9 cellular contexts compared by ENCODE assay signal in the genomic region with DNA sequence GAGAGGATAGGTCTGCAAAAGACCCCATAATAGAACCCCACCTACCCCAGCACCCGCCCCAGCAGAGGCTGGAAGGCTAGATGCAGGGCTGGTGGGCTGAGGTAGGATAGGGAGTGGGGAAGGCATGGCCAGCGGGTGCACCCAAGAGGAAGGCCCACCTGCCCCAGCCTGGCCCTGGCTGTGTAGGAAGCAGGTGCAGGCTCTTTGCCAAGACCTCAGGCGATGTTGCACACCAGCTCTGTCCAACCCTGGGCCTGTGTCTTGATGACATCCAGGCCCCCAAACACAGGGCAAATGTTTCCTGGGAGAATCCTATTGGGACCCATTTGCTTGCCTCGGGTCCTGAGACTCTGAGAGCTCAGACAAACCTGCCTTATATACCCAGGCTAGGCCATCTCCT.
DNase-seq lines count a peak whose midpoint lies in the region; ATAC-seq and TF ChIP-seq lines count a peak whose summit lies in the region.
"Had no signal": no experiment of that assay in that cellular context is flagged by ENCODE, and none has a peak within 500 bp of the region (broad histone marks: within the 10 kb centered on the region; RNA-seq: fewer than 3 reads in every experiment).

No MANE protein-coding gene starts in this region.

- DNase-seq in activated effector memory CD4-positive, alpha-beta T cell treated with anti-CD3 and anti-CD28 coated beads, Interleukin-2, amount 50 U/mL, for 16 hours: peak; percentile 56
- no peak for DNase-seq in activated effector memory CD4-positive, alpha-beta T cell treated with Interleukin-2 at 50 U/mL for 16 hours
- DNase-seq in NCI-H69 (lab: John Stamatoyannopoulos, UW): peak; percentile 49
- peak; percentile 48 for DNase-seq in ecto neural progenitor cell (ENCODE audit: low spot score)
- DNase-seq in stimulated activated naive CD4-positive, alpha-beta T cell (lab: John Stamatoyannopoulos, UW): no peak
- DNase-seq in activated CD8-positive, alpha-beta memory T cell treated with anti-CD3 and anti-CD28 coated beads for 24 hours: no peak
- DNase-seq: NCI-H1048, NCI-H748 treated with DMSO at 0.1 percent for 48 hours had no signal

- no peak for ATAC-seq in GM18505 (IDR thresholded peaks at IDR 0.05; ENCODE audit: unreplicated experiment)

- no peak for TF ChIP-seq POLR2A in GM18505 (IDR thresholded peaks at IDR 0.05; ENCODE audit: borderline replicate concordance, extremely low read depth, insufficient read depth, insufficient read length)

Comparison
In these comparisons a context has a peak if more than half of its experiments do, and no peak if none do; other contexts are left out.
1. DNase-seq: peak in activated effector memory CD4-positive, alpha-beta T cell treated with anti-CD3 and anti-CD28 coated beads, Interleukin-2, amount 50 U/mL, for 16 hours (single experiment), NCI-H69 (single experiment) and ecto neural progenitor cell (single experiment); none in activated effector memory CD4-positive, alpha-beta T cell treated with Interleukin-2 at 50 U/mL for 16 hours (single experiment), stimulated activated naive CD4-positive, alpha-beta T cell (0 of 6) and activated CD8-positive, alpha-beta memory T cell treated with anti-CD3 and anti-CD28 coated beads for 24 hours (single experiment).